ENCODE assay signal across 19 cellular contexts in the genomic region with DNA sequence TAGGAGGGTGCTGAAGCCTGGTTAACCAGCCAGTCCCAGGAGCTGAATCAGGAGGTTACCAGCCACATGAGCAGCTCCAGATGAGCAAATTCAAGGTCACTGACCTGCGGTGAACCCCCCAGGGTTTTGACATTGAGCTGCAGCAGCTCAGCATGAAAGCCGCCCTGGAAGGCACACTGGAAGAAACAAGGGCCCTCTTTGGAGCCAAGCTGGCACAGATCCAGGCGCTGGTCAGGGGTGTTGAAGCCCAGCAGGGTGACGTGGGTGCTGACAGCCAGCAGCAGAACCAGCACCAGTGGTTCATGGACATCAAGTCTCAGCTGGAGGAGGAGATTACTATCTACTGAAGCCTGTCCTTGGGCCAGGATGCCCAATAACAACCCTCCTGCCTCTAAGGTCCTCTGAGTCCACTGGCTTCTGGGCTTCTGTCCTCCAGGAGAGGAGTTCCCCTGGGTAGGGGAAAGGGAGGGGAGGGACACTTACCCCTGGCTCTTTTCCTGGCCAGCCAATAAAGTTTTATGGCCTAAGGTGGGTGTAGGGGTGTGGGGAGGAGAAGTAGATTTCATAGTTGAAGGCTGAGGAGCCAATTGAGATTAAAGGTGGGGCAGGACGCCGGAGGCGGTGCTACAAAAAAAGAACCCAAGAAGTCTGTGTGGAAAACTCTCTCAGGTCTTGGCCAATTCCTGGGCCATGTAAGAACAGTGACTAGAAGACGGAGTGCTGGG. TPM values are rescaled to one million over a fixed set of nuclear protein-coding genes. Genes with fewer than 3 reads are reported as not detected.
DNase-seq lines count a peak whose midpoint lies in the region; TF ChIP-seq lines count a peak whose summit lies in the region.
"Had no signal": no experiment of that assay in that cellular context is flagged by ENCODE, and none has a peak within 500 bp of the region (broad histone marks: within the 10 kb centered on the region; RNA-seq: fewer than 3 reads in every experiment).

No MANE protein-coding gene starts in this region.

- H3K4me1 ChIP-seq in breast epithelium, result no peaks in the 10 kb centered on the region
- H3K4me1 ChIP-seq: adrenal gland, left lung, suprapubic skin had no signal

- H3K27ac ChIP-seq in substantia nigra (ENCODE audit: low read depth, low read length, poor library complexity, severe bottlenecking), result no peak overlapping the region
- no peak overlapping the region for H3K27ac ChIP-seq in breast epithelium
- H3K27ac ChIP-seq: adrenal gland, left lung, suprapubic skin had no signal

- DNase-seq in NCI-H1092 treated with DMSO at 0.1 percent for 48 hours (lab: John Stamatoyannopoulos, UW), result peak; percentile 1
- DNase-seq in brain pericyte (ENCODE audit: low read depth, low spot score), result peak; percentile 44
- peak; percentile 26 for DNase-seq in inferior parietal cortex (ENCODE audit: extremely low spot score)
- DNase-seq in substantia nigra (lab: John Stamatoyannopoulos, UW), result peak in 34 of 49 donors; percentile 1 to 61 (median 20)
- no peak for DNase-seq in breast epithelium (ENCODE audit: low spot score in 2 of 2)
- DNase-seq in activated CD4-positive, alpha-beta T cell treated with anti-CD3 and anti-CD28 coated beads, Interleukin-2, amount 50 U/mL, for 4 hours, result no peak
- DNase-seq in SHP77 (lab: John Stamatoyannopoulos, UW), result no peak
- DNase-seq: activated CD4-positive, CD25-positive, alpha-beta regulatory T cell; Kasumi-1; left lung; NCI-H1436; stimulated activated CD4-positive, alpha-beta T cell treated with anti-CD3 and anti-CD28 coated beads, Interleukin-4, amount 100 ng/mL, for 4 hours; stimulated activated CD8-positive, alpha-beta memory T cell treated with anti-CD3 and anti-CD28 coated beads, Interleukin-4, amount 100 ng/mL, for 48 hours had no signal

- TF ChIP-seq POLR2A in breast epithelium (IDR thresholded peaks at IDR 0.05), result no peak

- H3K9me3 ChIP-seq in breast epithelium, result no peaks in the 10 kb centered on the region
- H3K9me3 ChIP-seq: adrenal gland, suprapubic skin had no signal

- no peaks in the 10 kb centered on the region for H3K27me3 ChIP-seq in breast epithelium
- H3K27me3 ChIP-seq: adrenal gland, left lung, suprapubic skin had no signal

- TF ChIP-seq CTCF in breast epithelium (IDR thresholded peaks at IDR 0.05), result no peak

- H3K36me3 ChIP-seq in breast epithelium, result no peaks in the 10 kb centered on the region
- H3K36me3 ChIP-seq: adrenal gland, left lung, suprapubic skin had no signal

- H3K4me3 ChIP-seq in breast epithelium, result no peak overlapping the region
- H3K4me3 ChIP-seq: adrenal gland, left lung, smooth muscle cell, suprapubic skin had no signal

- intact Hi-C loops in breast epithelium (cut with DNase I; ENCODE audit: low total_unique reads), result no loop called here

RNA-seq across cellular contexts. Expression of a gene that starts 29.4 kb away (rescaled TPM):
- under 1 TPM in 1 of 3 donors, not detected in 2; 0.64 TPM for total RNA-seq in breast epithelium
- total RNA-seq: B cell; left lung; omental fat pad; smooth muscle cell; suprapubic skin; T-helper 2 cell treated with Interferon-gamma antibody and Interleukin-4, amounts not matched to agents 100 ng/mL and 5 ng/mL, for 36 hours had no signal

Comparison
In these comparisons a context has a peak if more than half of its experiments do, and no peak if none do; other contexts are left out.
1. DNase-seq: peak in NCI-H1092 treated with DMSO at 0.1 percent for 48 hours (single experiment), brain pericyte (single experiment), inferior parietal cortex (single experiment) and substantia nigra (34 of 49); none in breast epithelium (0 of 2), activated CD4-positive, alpha-beta T cell treated with anti-CD3 and anti-CD28 coated beads, Interleukin-2, amount 50 U/mL, for 4 hours (0 of 2) and SHP77 (0 of 2).